In the genomic region with DNA sequence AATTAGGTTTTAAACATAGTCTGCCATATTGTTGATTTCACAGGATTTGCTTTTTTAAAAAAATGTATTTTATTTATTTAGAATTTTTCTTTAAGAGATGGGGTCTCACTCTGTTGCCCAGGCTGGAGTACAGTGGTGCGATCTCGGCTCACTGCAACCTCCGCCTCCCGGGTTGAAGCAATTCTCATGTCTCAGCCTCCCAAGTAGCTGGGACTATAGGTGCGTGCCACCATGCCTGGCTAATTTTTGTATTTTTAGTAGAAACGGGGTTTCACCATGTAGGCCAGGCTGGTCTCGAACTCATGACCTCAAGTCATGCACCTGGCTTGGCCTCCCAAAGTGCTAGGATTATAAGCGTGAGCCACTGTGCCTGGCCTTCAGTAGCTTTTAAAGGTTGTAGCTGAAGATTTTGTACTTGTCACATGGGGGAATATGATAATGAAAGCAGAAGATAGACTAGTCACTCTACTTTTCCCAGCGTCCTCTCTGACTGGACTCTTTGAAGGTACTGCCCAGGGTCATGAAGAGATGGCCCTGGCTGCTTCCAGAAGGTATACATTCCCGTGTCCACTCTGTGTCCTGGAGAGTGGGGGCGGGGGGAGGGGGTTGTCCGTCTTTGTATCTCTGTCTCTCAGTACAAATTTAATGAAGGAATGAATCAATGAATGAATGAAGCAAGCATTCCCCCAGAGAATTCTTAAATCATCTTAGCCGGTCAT, we compare ENCODE assay signal across 1 cellular context.
A peak's percentile ranks its signal among the peaks of the same experiment; 100 is the strongest.
TF ChIP-seq lines count a peak whose summit lies in the region.

No MANE protein-coding gene starts in this region.

TF ChIP-seq in K562, 482 proteins besides CTCF, POLR2A, EP300 and RAD21:
- 0 out of 2 replicates have a peak, but pooled peaks have one; percentile 23 for TF ChIP-seq ZNF24 (IDR thresholded peaks at IDR 0.05)
- TF ChIP-seq ZNF121 (CRISPR knock-in tag; conservative IDR thresholded peaks at IDR 0.05), result peak; percentile 60
- peak; percentile 55 for TF ChIP-seq ADNP (tag; IDR thresholded peaks at IDR 0.05)
